ENCODE assay signal across 9 cellular contexts in genomic region chr7:90720970-90721768, GRCh38.
DNase-seq lines count a peak whose midpoint lies in the region; ATAC-seq, FAIRE-seq and TF ChIP-seq lines count a peak whose summit lies in the region.
"Had no signal": no experiment of that assay in that cellular context is flagged by ENCODE, and none has a peak within 500 bp of the region (broad histone marks: within the 10 kb centered on the region; RNA-seq: fewer than 3 reads in every experiment).

No MANE protein-coding gene starts in this region.

- POLR2A ChIA-PET in PC-9 (lab: Charles Lee; ENCODE audit: unreplicated experiment) = no interaction called here

- FAIRE-seq in GM12891 (lab: Jason Lieb, UNC) = peak; percentile 20

- CTCF ChIA-PET in PC-9 (lab: Charles Lee) = no interaction called here

- no peak overlapping the region for H4K12ac ChIP-seq in trophoblast cell (ENCODE audit: low read depth, low read length)

- no TSS peak for BruUV-seq in PC-9 (replicated peaks; lab: Mats Ljungman, UMichigan)

- no peak overlapping the region for H3K9ac ChIP-seq in trophoblast cell (ENCODE audit: low read length)

- TF ChIP-seq CTCF in PC-9 (conservative IDR thresholded peaks at IDR 0.05) = no peak

- no peak overlapping the region for H2BK120ac ChIP-seq in trophoblast cell (ENCODE audit: insufficient read depth, low read length, poor library complexity)

- H3K4me1 Mint-ChIP-seq in activated naive CD8-positive, alpha-beta T cell treated with anti-CD3 and anti-CD28 coated beads, Interleukin-2, amount 50 U/mL, for 24 hours = no peaks in the 10 kb centered on the region

- H3K4me3 Mint-ChIP-seq in activated naive CD8-positive, alpha-beta T cell treated with anti-CD3 and anti-CD28 coated beads, Interleukin-2, amount 50 U/mL, for 24 hours = no peak overlapping the region

- H3K9me3 Mint-ChIP-seq in activated naive CD8-positive, alpha-beta T cell treated with anti-CD3 and anti-CD28 coated beads, Interleukin-2, amount 50 U/mL, for 24 hours = no peaks in the 10 kb centered on the region

- no peaks in the 10 kb centered on the region for H3K27me3 Mint-ChIP-seq in activated naive CD8-positive, alpha-beta T cell treated with anti-CD3 and anti-CD28 coated beads, Interleukin-2, amount 50 U/mL, for 24 hours

- H3F3A ChIP-seq in PC-9 (ENCODE audit: insufficient read depth, low read depth) = no peaks in the 10 kb centered on the region

- WGBS in trophoblast cell (ENCODE audit: extremely low coverage, insufficient coverage, insufficient read length) = no CpG with 5 or more reads among the region's 4 CpGs

- H2AK5ac ChIP-seq in trophoblast cell (ENCODE audit: low read length) = no peak overlapping the region

- DNase-seq in GM12891 (ENCODE audit: insufficient read length, low spot score) = no peak
- DNase-seq in NCI-H146 treated with DMSO at 0.1 percent for 48 hours (lab: John Stamatoyannopoulos, UW; ENCODE audit: unreplicated experiment) = peak; percentile 30
- peak; percentile 87 for DNase-seq in fibroblast of peridontal ligament (ENCODE audit: extremely low read depth)
- peak; percentile 9 to 13 for DNase-seq in trophoblast cell
- DNase-seq in NCI-H1092 (lab: John Stamatoyannopoulos, UW) = no peak
- DNase-seq in PC-9 = no peak
- DNase-seq in activated naive CD8-positive, alpha-beta T cell treated with anti-CD3 and anti-CD28 coated beads, Interleukin-2, amount 50 U/mL, for 24 hours = no peak
- DNase-seq in activated T-cell treated with anti-CD3 and anti-CD28 coated beads, Interleukin-2, amount 50 U/mL, for 1 hour = no peak
- DNase-seq: MM.1S had no signal

- H3K79me1 ChIP-seq in trophoblast cell (ENCODE audit: low read length) = no peaks in the 10 kb centered on the region

- TF ChIP-seq POLR2A in GM12891 (IDR thresholded peaks at IDR 0.05; ENCODE audit: low read depth, low read length) = no peak

- intact Hi-C loops in PC-9 (cut with micrococcal nuclease; ENCODE audit: unreplicated experiment) = no loop called here

- no peak overlapping the region for H4K8ac ChIP-seq in trophoblast cell (ENCODE audit: low read depth, low read length)

- H3K27me3 ChIP-seq in trophoblast cell (ENCODE audit: insufficient read depth, low read length) (no peaks in the 10 kb centered on the region), PC-9 (ENCODE audit: insufficient read depth, low read depth) (no peaks in the 10 kb centered on the region)

- H4K91ac ChIP-seq in trophoblast cell (ENCODE audit: low read depth, low read length) = no peak overlapping the region

- no peak overlapping the region for H3K4me3 ChIP-seq in trophoblast cell (ENCODE audit: low read depth, low read length)
- H3K4me3 ChIP-seq in PC-9 = no peak overlapping the region

- H3K18ac ChIP-seq in trophoblast cell (ENCODE audit: low read length) = no peak overlapping the region

- no peak overlapping the region for H3K23ac ChIP-seq in trophoblast cell (ENCODE audit: low read length)

- H3K79me2 ChIP-seq in trophoblast cell (ENCODE audit: control insufficient read depth, insufficient read depth, low read length, poor library complexity) (no peaks in the 10 kb centered on the region), PC-9 (ENCODE audit: low read depth) (no peaks in the 10 kb centered on the region)

- H2BK5ac ChIP-seq in trophoblast cell (ENCODE audit: low read depth, low read length, poor library complexity) = no peak overlapping the region

- H4K20me1 ChIP-seq in PC-9 (ENCODE audit: insufficient read depth) = no peaks in the 10 kb centered on the region

- no peak overlapping the region for H3K14ac ChIP-seq in trophoblast cell (ENCODE audit: low read length)

- no peak for ATAC-seq in activated naive CD8-positive, alpha-beta T cell treated with anti-CD3 and anti-CD28 coated beads, Interleukin-2, amount 50 U/mL, for 24 hours

- H3K36me3 ChIP-seq in trophoblast cell (ENCODE audit: control insufficient read depth in 1 of 2, insufficient read depth in 2 of 2, low read length in 2 of 2) (no peaks in the 10 kb centered on the region), PC-9 (ENCODE audit: low read depth) (no peaks in the 10 kb centered on the region)

- H3K4me2 ChIP-seq in trophoblast cell (ENCODE audit: low read length) = no peak overlapping the region
- no peak overlapping the region for H3K4me2 ChIP-seq in PC-9

- H3K36me3 Mint-ChIP-seq in activated naive CD8-positive, alpha-beta T cell treated with anti-CD3 and anti-CD28 coated beads, Interleukin-2, amount 50 U/mL, for 24 hours (ENCODE audit: low read depth) = no peaks in the 10 kb centered on the region

- H3K4ac ChIP-seq in trophoblast cell (ENCODE audit: low read depth, low read length) = no peak overlapping the region

- no peak overlapping the region for H3K27ac Mint-ChIP-seq in activated naive CD8-positive, alpha-beta T cell treated with anti-CD3 and anti-CD28 coated beads, Interleukin-2, amount 50 U/mL, for 24 hours

- H3K9me2 ChIP-seq in PC-9 (ENCODE audit: insufficient read depth) = no peaks in the 10 kb centered on the region

- H3K4me1 ChIP-seq in trophoblast cell (ENCODE audit: control insufficient read depth in 1 of 2, insufficient read depth in 2 of 2, low read length in 2 of 2) (no peaks in the 10 kb centered on the region), PC-9 (replicated peaks; ENCODE audit: insufficient read depth) (no peaks in the 10 kb centered on the region)

- H3K9me3 ChIP-seq in trophoblast cell (ENCODE audit: insufficient read depth, low read depth, low read length) (no peaks in the 10 kb centered on the region), PC-9 (ENCODE audit: insufficient read depth, low read depth) (no peaks in the 10 kb centered on the region)

- H3K27ac ChIP-seq in trophoblast cell (ENCODE audit: low read depth, low read length) = no peak overlapping the region
- H3K27ac ChIP-seq in PC-9 = no peak overlapping the region

- H2AFZ ChIP-seq in trophoblast cell (ENCODE audit: insufficient read depth, low read length, poor library complexity) (no peak overlapping the region), PC-9 (no peak overlapping the region)

- H2BK12ac ChIP-seq in trophoblast cell (ENCODE audit: low read length) = no peak overlapping the region

TF ChIP-seq in GM12891, 5 proteins besides CTCF, POLR2A, EP300 and RAD21:
- TF ChIP-seq TAF1 (IDR thresholded peaks at IDR 0.05; ENCODE audit: low read depth, low read length) = no peak
- no peak for TF ChIP-seq SPI1 (IDR thresholded peaks at IDR 0.05; ENCODE audit: low read depth, low read length)
- TF ChIP-seq POLR2AphosphoS5 (IDR thresholded peaks at IDR 0.05; ENCODE audit: low read depth, low read length) = no peak
- TF ChIP-seq POU2F2 (IDR thresholded peaks at IDR 0.05; ENCODE audit: low read depth, low read length) = no peak
- no peak for TF ChIP-seq PAX5 (IDR thresholded peaks at IDR 0.05; ENCODE audit: insufficient read depth, low read length, severe bottlenecking)
TF ChIP-seq in GM12891: peak in this region for 0.

Comparison
In these comparisons a context has a peak if more than half of its experiments do, and no peak if none do; other contexts are left out.
1. DNase-seq: peak in NCI-H146 treated with DMSO at 0.1 percent for 48 hours (single experiment), fibroblast of peridontal ligament (single experiment) and trophoblast cell (2 of 2); none in GM12891 (single experiment), NCI-H1092 (single experiment), PC-9 (0 of 2), activated naive CD8-positive, alpha-beta T cell treated with anti-CD3 and anti-CD28 coated beads, Interleukin-2, amount 50 U/mL, for 24 hours (single experiment) and activated T-cell treated with anti-CD3 and anti-CD28 coated beads, Interleukin-2, amount 50 U/mL, for 1 hour (single experiment).